In genomic region chr17:70687421-70687820, GRCh38 we compare ENCODE assay signal across 1 cellular context.
A peak's percentile ranks its signal among the peaks of the same experiment; 100 is the strongest.
TF ChIP-seq lines count a peak whose summit lies in the region.

No MANE protein-coding gene starts in this region.

TF ChIP-seq in IMR-90, 13 proteins besides CTCF, POLR2A, EP300 and RAD21:
- TF ChIP-seq CEBPB (IDR thresholded peaks at IDR 0.05; ENCODE audit: low read depth, low read length) = peak; percentile 28; the same call in 1 of the 2 replicates
- TF ChIP-seq RFX5 (IDR thresholded peaks at IDR 0.05; ENCODE audit: low read depth, low read length) = no peak
- no peak for TF ChIP-seq SMC3 (IDR thresholded peaks at IDR 0.05; ENCODE audit: low read depth, low read length)
TF ChIP-seq in IMR-90: peak in this region for 1.
